Comparison of ENCODE assay signal across 1 cellular context in genomic region chr19:5949792-5950305, GRCh38.
TF ChIP-seq lines count a peak whose summit lies in the region.

No MANE protein-coding gene starts in this region.

TF ChIP-seq in GM23338, 12 proteins besides CTCF, POLR2A, EP300 and RAD21 (continued from another document):
- TF ChIP-seq REST (IDR thresholded peaks at IDR 0.05; ENCODE audit: unreplicated experiment) (no peak), JUNB (IDR thresholded peaks at IDR 0.05; ENCODE audit: unreplicated experiment) (no peak), EZH2 (IDR thresholded peaks at IDR 0.05; ENCODE audit: low read depth, unreplicated experiment) (no peak), POLR2AphosphoS5 (IDR thresholded peaks at IDR 0.05; ENCODE audit: low read depth) (no peak), ZNF331 (CRISPR knock-in tag; IDR thresholded peaks at IDR 0.05; ENCODE audit: low read depth) (no peak), CREB1 (CRISPR knock-in tag; IDR thresholded peaks at IDR 0.05; ENCODE audit: low read depth) (no peak), ETS1 (IDR thresholded peaks at IDR 0.05) (no peak), ZNF462 (CRISPR knock-in tag; IDR thresholded peaks at IDR 0.05) (no peak), NANOG (IDR thresholded peaks at IDR 0.05; ENCODE audit: borderline replicate concordance) (no peak)
